Comparison of ENCODE assay signal across 8 cellular contexts in genomic region chr2:163347982-163348842, GRCh38.
A peak's percentile ranks its signal among the peaks of the same experiment; 100 is the strongest.
DNase-seq lines count a peak whose midpoint lies in the region; ATAC-seq and TF ChIP-seq lines count a peak whose summit lies in the region.

No MANE protein-coding gene starts in this region.

- peaks cover 13% of the 10 kb centered on the region for H3K27me3 Mint-ChIP-seq in activated naive CD8-positive, alpha-beta T cell treated with anti-CD3 and anti-CD28 coated beads for 36 hours
- no peaks in the 10 kb centered on the region for H3K27me3 Mint-ChIP-seq in activated naive CD8-positive, alpha-beta T cell treated with anti-CD3 and anti-CD28 coated beads, Interleukin-2, amount 50 U/mL, for 24 hours
- H3K27me3 Mint-ChIP-seq in stimulated activated naive CD8-positive, alpha-beta T cell treated with anti-CD3 and anti-CD28 coated beads, Interleukin-15, amount 100 ng/mL, for 72 hours: peaks cover 14% of the 10 kb centered on the region

- no peaks in the 10 kb centered on the region for H3K79me2 ChIP-seq in mammary epithelial cell (ENCODE audit: insufficient read depth, low read length)

- H3K27me3 ChIP-seq in mammary epithelial cell (ENCODE audit: insufficient read depth, low read length) (no peaks in the 10 kb centered on the region), iPS-20b (ENCODE audit: insufficient read depth, low read length) (peaks cover 6% of the 10 kb centered on the region; the same call in 1 of the 2 replicates), sigmoid colon (no peaks in the 10 kb centered on the region)

- H3K4me1 Mint-ChIP-seq in activated naive CD8-positive, alpha-beta T cell treated with anti-CD3 and anti-CD28 coated beads for 36 hours: no peaks in the 10 kb centered on the region
- H3K4me1 Mint-ChIP-seq in activated naive CD8-positive, alpha-beta T cell treated with anti-CD3 and anti-CD28 coated beads, Interleukin-2, amount 50 U/mL, for 24 hours: no peaks in the 10 kb centered on the region
- H3K4me1 Mint-ChIP-seq in stimulated activated naive CD8-positive, alpha-beta T cell treated with anti-CD3 and anti-CD28 coated beads, Interleukin-15, amount 100 ng/mL, for 72 hours: no peaks in the 10 kb centered on the region

- dilution Hi-C loops in mammary epithelial cell (cut with HindIII; ENCODE audit: low sequenced_read_pairs): no loop called here

- H3K4me3 ChIP-seq in mammary epithelial cell (replicated peaks in 1 of 3; ENCODE audit: insufficient read depth in 1 of 3, low read depth in 2 of 3, low read length in 3 of 3) (peak overlapping the region in 1 of 3 experiments; percentile 35), iPS-20b (ENCODE audit: low read length) (peak overlapping the region; percentile 67), sigmoid colon (peak overlapping the region; percentile 35 to 55 (median 48))

- no peak for ATAC-seq in activated naive CD8-positive, alpha-beta T cell treated with anti-CD3 and anti-CD28 coated beads, Interleukin-2, amount 50 U/mL, for 24 hours
- no peak for ATAC-seq in stimulated activated naive CD8-positive, alpha-beta T cell treated with anti-CD3 and anti-CD28 coated beads, Interleukin-15, amount 100 ng/mL, for 72 hours
- ATAC-seq in GM18502 (IDR thresholded peaks at IDR 0.05; ENCODE audit: poor library complexity, unreplicated experiment): no peak

- intact Hi-C loops in mammary epithelial cell (cut with micrococcal nuclease) (loop anchor here (1.0 to 10.0 kb wide), 5 partner anchors 157 to 713 kb away; partner anchors contain the start of gene FIGN), sigmoid colon (cut with DNase I) (loop anchor here (5.0 kb wide), 2 partner anchors 389 to 1079 kb away; partner anchors contain the start of gene FIGN)

- no peak overlapping the region for H3K27ac ChIP-seq in mammary epithelial cell (ENCODE audit: insufficient read depth, low read depth, low read length)
- H3K27ac ChIP-seq in iPS-20b (ENCODE audit: low read length): no peak overlapping the region
- H3K27ac ChIP-seq in sigmoid colon: peak overlapping the region; percentile 77 to 84 (median 82)

- peak overlapping the region; percentile 43 for H3K4me2 ChIP-seq in mammary epithelial cell (ENCODE audit: insufficient read depth, low read depth, low read length)

- no peak for TF ChIP-seq POLR2A in sigmoid colon (IDR thresholded peaks at IDR 0.05)

- H3K4me1 ChIP-seq in mammary epithelial cell (ENCODE audit: insufficient read depth, low read length) (peaks cover 5% of the 10 kb centered on the region), iPS-20b (ENCODE audit: insufficient read depth, low read length) (peaks cover 29% of the 10 kb centered on the region), sigmoid colon (peaks cover 0 to 13% (median 7%) of the 10 kb centered on the region in 4 donors)

- H3K27ac Mint-ChIP-seq in activated naive CD8-positive, alpha-beta T cell treated with anti-CD3 and anti-CD28 coated beads for 36 hours: no peak overlapping the region
- H3K27ac Mint-ChIP-seq in activated naive CD8-positive, alpha-beta T cell treated with anti-CD3 and anti-CD28 coated beads, Interleukin-2, amount 50 U/mL, for 24 hours: no peak overlapping the region
- H3K27ac Mint-ChIP-seq in stimulated activated naive CD8-positive, alpha-beta T cell treated with anti-CD3 and anti-CD28 coated beads, Interleukin-15, amount 100 ng/mL, for 72 hours: no peak overlapping the region

- no peak overlapping the region for H3K4me3 Mint-ChIP-seq in activated naive CD8-positive, alpha-beta T cell treated with anti-CD3 and anti-CD28 coated beads for 36 hours
- no peak overlapping the region for H3K4me3 Mint-ChIP-seq in activated naive CD8-positive, alpha-beta T cell treated with anti-CD3 and anti-CD28 coated beads, Interleukin-2, amount 50 U/mL, for 24 hours
- H3K4me3 Mint-ChIP-seq in stimulated activated naive CD8-positive, alpha-beta T cell treated with anti-CD3 and anti-CD28 coated beads, Interleukin-15, amount 100 ng/mL, for 72 hours: no peak overlapping the region

- H3K9ac ChIP-seq in mammary epithelial cell (ENCODE audit: insufficient read depth, low read length): no peak overlapping the region
- peak overlapping the region; percentile 59; the same call in 1 of the 2 replicates for H3K9ac ChIP-seq in iPS-20b (ENCODE audit: low read depth, low read length)

- H3K36me3 ChIP-seq in mammary epithelial cell (ENCODE audit: insufficient read depth, low read length): no peaks in the 10 kb centered on the region
- no peaks in the 10 kb centered on the region for H3K36me3 ChIP-seq in iPS-20b (ENCODE audit: insufficient read depth, low read depth, low read length)
- H3K36me3 ChIP-seq in sigmoid colon: no peaks in the 10 kb centered on the region

- H4K20me1 ChIP-seq in mammary epithelial cell (ENCODE audit: insufficient read depth, low read length): no peaks in the 10 kb centered on the region

- no peaks in the 10 kb centered on the region for H3K9me3 Mint-ChIP-seq in activated naive CD8-positive, alpha-beta T cell treated with anti-CD3 and anti-CD28 coated beads for 36 hours
- H3K9me3 Mint-ChIP-seq in activated naive CD8-positive, alpha-beta T cell treated with anti-CD3 and anti-CD28 coated beads, Interleukin-2, amount 50 U/mL, for 24 hours: no peaks in the 10 kb centered on the region
- H3K9me3 Mint-ChIP-seq in stimulated activated naive CD8-positive, alpha-beta T cell treated with anti-CD3 and anti-CD28 coated beads, Interleukin-15, amount 100 ng/mL, for 72 hours: peaks cover 0 to 2% of the 10 kb centered on the region in 2 donors

- in situ Hi-C loops in mammary epithelial cell (cut with MboI; ENCODE audit: low sequenced_read_pairs in 2 of 2): loop anchor here in 1 of 2 donors (25.0 kb wide), 2 partner anchors 136 to 714 kb away; no protein-coding TSS in a partner anchor

- peak overlapping the region; percentile 78 for H2AFZ ChIP-seq in mammary epithelial cell (ENCODE audit: low read depth, low read length)

- H3K36me3 Mint-ChIP-seq in activated naive CD8-positive, alpha-beta T cell treated with anti-CD3 and anti-CD28 coated beads for 36 hours: no peaks in the 10 kb centered on the region
- H3K36me3 Mint-ChIP-seq in activated naive CD8-positive, alpha-beta T cell treated with anti-CD3 and anti-CD28 coated beads, Interleukin-2, amount 50 U/mL, for 24 hours (ENCODE audit: low read depth): no peaks in the 10 kb centered on the region

- no peak for TF ChIP-seq CTCF in mammary epithelial cell (conservative IDR thresholded peaks at IDR 0.05 in 1 of 2, IDR thresholded peaks at IDR 0.05 in 1 of 2; ENCODE audit: extremely low read depth in 1 of 2, insufficient read depth in 1 of 2, low read depth in 1 of 2, low read length in 2 of 2)
- TF ChIP-seq CTCF in sigmoid colon (IDR thresholded peaks at IDR 0.05): no peak

- no peak for TF ChIP-seq EP300 in sigmoid colon (IDR thresholded peaks at IDR 0.05)

- WGBS in mammary epithelial cell (ENCODE audit: low coverage, missing lambda C conversion rate): 83% methylated on average over 19 of the region's 46 CpGs
- WGBS in sigmoid colon, 2 donors: 15 to 29% methylated on average over 46 of the region's 46 CpGs

- CTCF ChIA-PET in mammary epithelial cell (lab: Charles Lee; ENCODE audit: low non-redundant PET): interaction anchor here (0.6 kb wide), 2 partner anchors 172 to 261 kb away, joined by 3 to 5 read pairs; no protein-coding TSS in a partner anchor

- BruUV-seq in mammary epithelial cell (replicated peaks; lab: Mats Ljungman, UMichigan): no TSS peak

- H3K9me3 ChIP-seq in mammary epithelial cell (replicated peaks; ENCODE audit: insufficient read depth, low read length) (no peaks in the 10 kb centered on the region), iPS-20b (ENCODE audit: insufficient read depth, low read depth, low read length) (no peaks in the 10 kb centered on the region), sigmoid colon (no peaks in the 10 kb centered on the region)

- DNase-seq in activated naive CD8-positive, alpha-beta T cell treated with anti-CD3 and anti-CD28 coated beads for 36 hours: peak; percentile 0
- no peak for DNase-seq in activated naive CD8-positive, alpha-beta T cell treated with anti-CD3 and anti-CD28 coated beads, Interleukin-2, amount 50 U/mL, for 24 hours
- DNase-seq in mammary epithelial cell: peak; percentile 80
- DNase-seq in sigmoid colon: peak; percentile 90
- no peak for DNase-seq in stimulated activated naive CD8-positive, alpha-beta T cell treated with anti-CD3 and anti-CD28 coated beads, Interleukin-15, amount 100 ng/mL, for 72 hours
- no peak for DNase-seq in cerebellar nuclear complex (lab: John Stamatoyannopoulos, UW)

Comparison
In these comparisons a context has a peak if more than half of its experiments do, and no peak if none do; other contexts are left out.
1. DNase-seq: peak in activated naive CD8-positive, alpha-beta T cell treated with anti-CD3 and anti-CD28 coated beads for 36 hours (single experiment), mammary epithelial cell (single experiment) and sigmoid colon (single experiment); none in activated naive CD8-positive, alpha-beta T cell treated with anti-CD3 and anti-CD28 coated beads, Interleukin-2, amount 50 U/mL, for 24 hours (single experiment), stimulated activated naive CD8-positive, alpha-beta T cell treated with anti-CD3 and anti-CD28 coated beads, Interleukin-15, amount 100 ng/mL, for 72 hours (0 of 2) and cerebellar nuclear complex (0 of 2).
2. H3K27ac ChIP-seq: peak in sigmoid colon (4 of 4); none in mammary epithelial cell (single experiment) and iPS-20b (single experiment).